1 cellular context compared by ENCODE assay signal in the genomic region with DNA sequence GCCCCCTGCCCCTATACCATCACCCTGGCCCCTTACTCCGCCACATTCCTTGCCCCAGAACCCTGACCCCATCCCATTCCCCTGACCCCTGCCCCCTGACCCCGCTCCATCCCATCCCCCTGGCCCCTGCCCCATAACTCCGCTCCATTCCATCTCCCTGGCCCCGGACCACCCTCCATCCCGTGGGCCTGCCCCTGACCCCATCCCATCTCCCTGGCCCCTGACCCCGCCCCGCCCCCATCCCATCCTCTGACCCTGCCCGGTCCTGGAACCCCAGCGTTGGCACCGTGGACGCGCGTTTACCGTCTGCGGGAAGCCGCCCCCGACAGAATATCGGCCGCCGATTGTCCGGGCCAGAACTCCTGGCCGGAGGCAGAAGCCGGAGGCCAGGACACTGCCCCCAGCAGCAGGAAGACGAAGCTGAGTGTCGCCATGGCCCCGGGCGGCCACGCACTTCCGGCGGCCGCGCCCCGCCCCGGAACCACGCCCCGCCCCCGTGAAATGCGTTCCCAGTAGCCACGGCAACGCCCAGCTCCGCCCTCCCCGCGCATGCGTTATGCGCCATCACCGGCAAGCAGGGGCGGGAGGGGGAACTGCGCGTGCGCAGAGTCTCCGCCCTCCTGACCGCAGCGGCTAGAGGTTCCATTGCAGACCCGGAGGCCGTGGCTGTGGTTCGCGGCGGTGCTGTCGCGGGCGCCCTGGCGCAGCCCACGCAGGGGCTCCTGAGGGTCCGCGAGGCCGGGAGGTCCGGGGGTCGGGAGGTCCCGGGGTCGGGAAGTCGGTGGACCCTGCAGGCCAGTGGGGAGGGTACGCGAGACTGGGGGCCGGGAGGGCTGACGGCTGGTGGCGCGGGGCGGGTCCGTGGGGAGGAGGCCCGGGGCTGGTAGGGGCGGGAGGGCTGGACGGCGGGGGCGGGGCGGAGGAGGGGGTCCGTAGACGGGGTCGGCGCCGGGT.
TF ChIP-seq lines count a peak whose summit lies in the region.

A gene with protein sequence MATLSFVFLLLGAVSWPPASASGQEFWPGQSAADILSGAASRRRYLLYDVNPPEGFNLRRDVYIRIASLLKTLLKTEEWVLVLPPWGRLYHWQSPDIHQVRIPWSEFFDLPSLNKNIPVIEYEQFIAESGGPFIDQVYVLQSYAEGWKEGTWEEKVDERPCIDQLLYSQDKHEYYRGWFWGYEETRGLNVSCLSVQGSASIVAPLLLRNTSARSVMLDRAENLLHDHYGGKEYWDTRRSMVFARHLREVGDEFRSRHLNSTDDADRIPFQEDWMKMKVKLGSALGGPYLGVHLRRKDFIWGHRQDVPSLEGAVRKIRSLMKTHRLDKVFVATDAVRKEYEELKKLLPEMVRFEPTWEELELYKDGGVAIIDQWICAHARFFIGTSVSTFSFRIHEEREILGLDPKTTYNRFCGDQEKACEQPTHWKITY (minus strand): TSS at position 458 of the 954 bp plus-strand sequence. CDS start 24 bp downstream, at position 434.

TF ChIP-seq in GM12878, 131 proteins besides CTCF, POLR2A, EP300 and RAD21 (continued from another document):
- TF ChIP-seq, protein P1, sequence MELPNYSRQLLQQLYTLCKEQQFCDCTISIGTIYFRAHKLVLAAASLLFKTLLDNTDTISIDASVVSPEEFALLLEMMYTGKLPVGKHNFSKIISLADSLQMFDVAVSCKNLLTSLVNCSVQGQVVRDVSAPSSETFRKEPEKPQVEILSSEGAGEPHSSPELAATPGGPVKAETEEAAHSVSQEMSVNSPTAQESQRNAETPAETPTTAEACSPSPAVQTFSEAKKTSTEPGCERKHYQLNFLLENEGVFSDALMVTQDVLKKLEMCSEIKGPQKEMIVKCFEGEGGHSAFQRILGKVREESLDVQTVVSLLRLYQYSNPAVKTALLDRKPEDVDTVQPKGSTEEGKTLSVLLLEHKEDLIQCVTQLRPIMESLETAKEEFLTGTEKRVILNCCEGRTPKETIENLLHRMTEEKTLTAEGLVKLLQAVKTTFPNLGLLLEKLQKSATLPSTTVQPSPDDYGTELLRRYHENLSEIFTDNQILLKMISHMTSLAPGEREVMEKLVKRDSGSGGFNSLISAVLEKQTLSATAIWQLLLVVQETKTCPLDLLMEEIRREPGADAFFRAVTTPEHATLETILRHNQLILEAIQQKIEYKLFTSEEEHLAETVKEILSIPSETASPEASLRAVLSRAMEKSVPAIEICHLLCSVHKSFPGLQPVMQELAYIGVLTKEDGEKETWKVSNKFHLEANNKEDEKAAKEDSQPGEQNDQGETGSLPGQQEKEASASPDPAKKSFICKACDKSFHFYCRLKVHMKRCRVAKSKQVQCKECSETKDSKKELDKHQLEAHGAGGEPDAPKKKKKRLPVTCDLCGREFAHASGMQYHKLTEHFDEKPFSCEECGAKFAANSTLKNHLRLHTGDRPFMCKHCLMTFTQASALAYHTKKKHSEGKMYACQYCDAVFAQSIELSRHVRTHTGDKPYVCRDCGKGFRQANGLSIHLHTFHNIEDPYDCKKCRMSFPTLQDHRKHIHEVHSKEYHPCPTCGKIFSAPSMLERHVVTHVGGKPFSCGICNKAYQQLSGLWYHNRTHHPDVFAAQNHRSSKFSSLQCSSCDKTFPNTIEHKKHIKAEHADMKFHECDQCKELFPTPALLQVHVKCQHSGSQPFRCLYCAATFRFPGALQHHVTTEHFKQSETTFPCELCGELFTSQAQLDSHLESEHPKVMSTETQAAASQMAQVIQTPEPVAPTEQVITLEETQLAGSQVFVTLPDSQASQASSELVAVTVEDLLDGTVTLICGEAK (IDR thresholded peaks at IDR 0.05; ENCODE audit: borderline replicate concordance), result peak; percentile 87
- TF ChIP-seq SMC3 (IDR thresholded peaks at IDR 0.05; ENCODE audit: borderline replicate concordance, low read length) (no peak), NFYA (IDR thresholded peaks at IDR 0.05; ENCODE audit: borderline replicate concordance, low read depth, low read length) (no peak), ZZZ3 (IDR thresholded peaks at IDR 0.05; ENCODE audit: control insufficient read depth, insufficient read length, low read depth) (no peak), MEF2B (IDR thresholded peaks at IDR 0.05; ENCODE audit: partially characterized antibody, poor library complexity, severe bottlenecking) (no peak), FOXM1 (IDR thresholded peaks at IDR 0.05; ENCODE audit: low read depth, low read length) (no peak), SMAD1 (IDR thresholded peaks at IDR 0.05; ENCODE audit: low read depth, partially characterized antibody) (no peak), CHD4 (IDR thresholded peaks at IDR 0.05) (no peak)
- TF ChIP-seq, protein P2, sequence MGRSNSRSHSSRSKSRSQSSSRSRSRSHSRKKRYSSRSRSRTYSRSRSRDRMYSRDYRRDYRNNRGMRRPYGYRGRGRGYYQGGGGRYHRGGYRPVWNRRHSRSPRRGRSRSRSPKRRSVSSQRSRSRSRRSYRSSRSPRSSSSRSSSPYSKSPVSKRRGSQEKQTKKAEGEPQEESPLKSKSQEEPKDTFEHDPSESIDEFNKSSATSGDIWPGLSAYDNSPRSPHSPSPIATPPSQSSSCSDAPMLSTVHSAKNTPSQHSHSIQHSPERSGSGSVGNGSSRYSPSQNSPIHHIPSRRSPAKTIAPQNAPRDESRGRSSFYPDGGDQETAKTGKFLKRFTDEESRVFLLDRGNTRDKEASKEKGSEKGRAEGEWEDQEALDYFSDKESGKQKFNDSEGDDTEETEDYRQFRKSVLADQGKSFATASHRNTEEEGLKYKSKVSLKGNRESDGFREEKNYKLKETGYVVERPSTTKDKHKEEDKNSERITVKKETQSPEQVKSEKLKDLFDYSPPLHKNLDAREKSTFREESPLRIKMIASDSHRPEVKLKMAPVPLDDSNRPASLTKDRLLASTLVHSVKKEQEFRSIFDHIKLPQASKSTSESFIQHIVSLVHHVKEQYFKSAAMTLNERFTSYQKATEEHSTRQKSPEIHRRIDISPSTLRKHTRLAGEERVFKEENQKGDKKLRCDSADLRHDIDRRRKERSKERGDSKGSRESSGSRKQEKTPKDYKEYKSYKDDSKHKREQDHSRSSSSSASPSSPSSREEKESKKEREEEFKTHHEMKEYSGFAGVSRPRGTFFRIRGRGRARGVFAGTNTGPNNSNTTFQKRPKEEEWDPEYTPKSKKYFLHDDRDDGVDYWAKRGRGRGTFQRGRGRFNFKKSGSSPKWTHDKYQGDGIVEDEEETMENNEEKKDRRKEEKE (IDR thresholded peaks at IDR 0.05), result no peak
- TF ChIP-seq, protein P3, sequence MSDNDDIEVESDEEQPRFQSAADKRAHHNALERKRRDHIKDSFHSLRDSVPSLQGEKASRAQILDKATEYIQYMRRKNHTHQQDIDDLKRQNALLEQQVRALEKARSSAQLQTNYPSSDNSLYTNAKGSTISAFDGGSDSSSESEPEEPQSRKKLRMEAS (IDR thresholded peaks at IDR 0.05; ENCODE audit: low read depth, low read length), result no peak; the same call in 1 of the 2 replicates
- TF ChIP-seq, protein P4, sequence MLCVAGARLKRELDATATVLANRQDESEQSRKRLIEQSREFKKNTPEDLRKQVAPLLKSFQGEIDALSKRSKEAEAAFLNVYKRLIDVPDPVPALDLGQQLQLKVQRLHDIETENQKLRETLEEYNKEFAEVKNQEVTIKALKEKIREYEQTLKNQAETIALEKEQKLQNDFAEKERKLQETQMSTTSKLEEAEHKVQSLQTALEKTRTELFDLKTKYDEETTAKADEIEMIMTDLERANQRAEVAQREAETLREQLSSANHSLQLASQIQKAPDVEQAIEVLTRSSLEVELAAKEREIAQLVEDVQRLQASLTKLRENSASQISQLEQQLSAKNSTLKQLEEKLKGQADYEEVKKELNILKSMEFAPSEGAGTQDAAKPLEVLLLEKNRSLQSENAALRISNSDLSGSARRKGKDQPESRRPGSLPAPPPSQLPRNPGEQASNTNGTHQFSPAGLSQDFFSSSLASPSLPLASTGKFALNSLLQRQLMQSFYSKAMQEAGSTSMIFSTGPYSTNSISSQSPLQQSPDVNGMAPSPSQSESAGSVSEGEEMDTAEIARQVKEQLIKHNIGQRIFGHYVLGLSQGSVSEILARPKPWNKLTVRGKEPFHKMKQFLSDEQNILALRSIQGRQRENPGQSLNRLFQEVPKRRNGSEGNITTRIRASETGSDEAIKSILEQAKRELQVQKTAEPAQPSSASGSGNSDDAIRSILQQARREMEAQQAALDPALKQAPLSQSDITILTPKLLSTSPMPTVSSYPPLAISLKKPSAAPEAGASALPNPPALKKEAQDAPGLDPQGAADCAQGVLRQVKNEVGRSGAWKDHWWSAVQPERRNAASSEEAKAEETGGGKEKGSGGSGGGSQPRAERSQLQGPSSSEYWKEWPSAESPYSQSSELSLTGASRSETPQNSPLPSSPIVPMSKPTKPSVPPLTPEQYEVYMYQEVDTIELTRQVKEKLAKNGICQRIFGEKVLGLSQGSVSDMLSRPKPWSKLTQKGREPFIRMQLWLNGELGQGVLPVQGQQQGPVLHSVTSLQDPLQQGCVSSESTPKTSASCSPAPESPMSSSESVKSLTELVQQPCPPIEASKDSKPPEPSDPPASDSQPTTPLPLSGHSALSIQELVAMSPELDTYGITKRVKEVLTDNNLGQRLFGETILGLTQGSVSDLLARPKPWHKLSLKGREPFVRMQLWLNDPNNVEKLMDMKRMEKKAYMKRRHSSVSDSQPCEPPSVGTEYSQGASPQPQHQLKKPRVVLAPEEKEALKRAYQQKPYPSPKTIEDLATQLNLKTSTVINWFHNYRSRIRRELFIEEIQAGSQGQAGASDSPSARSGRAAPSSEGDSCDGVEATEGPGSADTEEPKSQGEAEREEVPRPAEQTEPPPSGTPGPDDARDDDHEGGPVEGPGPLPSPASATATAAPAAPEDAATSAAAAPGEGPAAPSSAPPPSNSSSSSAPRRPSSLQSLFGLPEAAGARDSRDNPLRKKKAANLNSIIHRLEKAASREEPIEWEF (IDR thresholded peaks at IDR 0.05; ENCODE audit: insufficient replicate concordance, low read depth, low read length), result no peak
- TF ChIP-seq, protein P5, sequence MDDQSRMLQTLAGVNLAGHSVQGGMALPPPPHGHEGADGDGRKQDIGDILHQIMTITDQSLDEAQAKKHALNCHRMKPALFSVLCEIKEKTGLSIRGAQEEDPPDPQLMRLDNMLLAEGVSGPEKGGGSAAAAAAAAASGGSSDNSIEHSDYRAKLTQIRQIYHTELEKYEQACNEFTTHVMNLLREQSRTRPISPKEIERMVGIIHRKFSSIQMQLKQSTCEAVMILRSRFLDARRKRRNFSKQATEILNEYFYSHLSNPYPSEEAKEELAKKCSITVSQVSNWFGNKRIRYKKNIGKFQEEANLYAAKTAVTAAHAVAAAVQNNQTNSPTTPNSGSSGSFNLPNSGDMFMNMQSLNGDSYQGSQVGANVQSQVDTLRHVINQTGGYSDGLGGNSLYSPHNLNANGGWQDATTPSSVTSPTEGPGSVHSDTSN (IDR thresholded peaks at IDR 0.05; ENCODE audit: insufficient replicate concordance, low read depth, low read length), result no peak
- TF ChIP-seq, protein P6, sequence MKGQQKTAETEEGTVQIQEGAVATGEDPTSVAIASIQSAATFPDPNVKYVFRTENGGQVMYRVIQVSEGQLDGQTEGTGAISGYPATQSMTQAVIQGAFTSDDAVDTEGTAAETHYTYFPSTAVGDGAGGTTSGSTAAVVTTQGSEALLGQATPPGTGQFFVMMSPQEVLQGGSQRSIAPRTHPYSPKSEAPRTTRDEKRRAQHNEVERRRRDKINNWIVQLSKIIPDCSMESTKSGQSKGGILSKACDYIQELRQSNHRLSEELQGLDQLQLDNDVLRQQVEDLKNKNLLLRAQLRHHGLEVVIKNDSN (IDR thresholded peaks at IDR 0.05; ENCODE audit: borderline replicate concordance, extremely low read length, insufficient read depth, low read depth, low read length), result no peak
